In genomic region chr12:92384571-92384970, GRCh38 we compare ENCODE assay signal across 23 cellular contexts.
"Had no signal": no experiment of that assay in that cellular context is flagged by ENCODE, and none has a peak within 500 bp of the region (broad histone marks: within the 10 kb centered on the region; RNA-seq: fewer than 3 reads in every experiment).

No MANE protein-coding gene starts in this region.

- ATAC-seq: natural killer cell; psoas muscle; right cardiac atrium; right lobe of liver; stimulated activated effector memory CD8-positive, alpha-beta T cell treated with anti-CD3 and anti-CD28 coated beads, Interleukin-12 subunit alpha, Interleukin-12 subunit beta, amount 100 ng/mL, for 72 hours; stimulated activated naive B cell treated with anti-CD40 and anti-IgM and Interleukin-4, amounts not matched to agents 10 μg/mL and 1 μg/mL and 100 μg/mL, for 72 hours; upper lobe of right lung had no signal

- DNase-seq: natural killer cell; occipital lobe; ovary; posterior cingulate gyrus; psoas muscle; right cardiac atrium; right lobe of liver; sigmoid colon; small intestine; stimulated activated CD4-positive, alpha-beta T cell treated with anti-CD3 and anti-CD28 coated beads, Interleukin-15, amount 100 ng/mL, for 24 hours; stimulated activated CD4-positive, alpha-beta T cell treated with anti-CD3 and anti-CD28 coated beads, Interleukin-2, amount 100 ng/mL, for 24 hours; stimulated activated CD4-positive, alpha-beta T cell treated with anti-CD3 and anti-CD28 coated beads, Interleukin-2, amount 100 ng/mL, for 48 hours; stimulated activated CD4-positive, alpha-beta T cell treated with anti-CD3 and anti-CD28 coated beads, Interleukin-4, amount 100 ng/mL, for 24 hours; stimulated activated naive B cell treated with anti-CD40 and anti-IgM and Interleukin-4, amounts not matched to agents 10 μg/mL and 1 μg/mL and 100 μg/mL, for 72 hours; stimulated activated naive CD4-positive, alpha-beta T cell treated with Interleukin-2 at 50 U/mL for 16 hours; stomach; substantia nigra; testis; tibial artery; transverse colon; upper lobe of right lung; uterus had no signal

- FAIRE-seq: small intestine had no signal
